In the genomic region with DNA sequence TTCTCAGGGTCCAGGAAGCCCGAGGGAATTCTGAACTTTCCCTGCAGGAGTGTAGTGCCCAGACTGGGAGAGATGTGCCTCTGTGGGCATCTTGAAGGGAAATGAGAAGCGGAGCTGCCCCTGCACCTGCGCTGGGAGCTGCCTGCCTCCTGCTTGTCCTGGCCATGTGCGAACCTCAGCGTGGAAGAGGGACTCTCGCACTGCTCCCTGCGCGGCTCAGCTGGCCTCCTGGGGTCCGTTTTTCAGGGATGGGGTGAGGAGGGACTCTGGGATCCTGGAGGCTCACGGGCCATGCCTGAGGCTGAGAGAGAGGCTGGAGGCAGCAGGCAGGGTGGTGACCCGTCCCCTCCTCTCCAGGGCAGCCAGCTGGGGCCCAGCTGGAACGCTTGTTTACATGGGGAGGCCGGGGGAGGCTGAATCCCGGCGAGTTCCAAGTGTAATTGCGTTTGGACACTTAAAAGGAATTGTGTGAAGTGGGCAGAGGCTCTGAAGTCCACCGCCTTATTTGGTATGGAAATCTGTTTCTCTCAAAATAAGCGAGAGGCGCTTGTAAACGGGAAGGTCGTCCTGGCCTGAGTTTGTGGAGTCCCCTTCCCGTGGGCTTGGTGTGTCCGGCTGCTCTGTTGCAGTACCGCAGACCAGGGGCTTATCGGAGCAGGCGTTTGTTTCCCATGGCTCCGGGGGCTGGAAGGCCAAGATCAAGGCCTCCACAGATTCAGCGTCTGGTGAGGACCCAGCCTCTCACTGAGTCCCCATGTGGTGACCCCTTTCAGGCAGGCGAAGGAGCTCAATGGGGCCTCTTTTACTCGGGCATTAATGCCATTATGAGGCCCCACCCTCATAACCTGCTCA, we compare ENCODE assay signal across 10 cellular contexts. TPM values are rescaled to one million over a fixed set of nuclear protein-coding genes. Genes with fewer than 3 reads are reported as not detected.
DNase-seq lines count a peak whose midpoint lies in the region; ATAC-seq and TF ChIP-seq lines count a peak whose summit lies in the region.
"Had no signal": no experiment of that assay in that cellular context is flagged by ENCODE, and none has a peak within 500 bp of the region (broad histone marks: within the 10 kb centered on the region; RNA-seq: fewer than 3 reads in every experiment).

No MANE protein-coding gene starts in this region.

- no peak for TF ChIP-seq CTCF in AG09309 (IDR thresholded peaks at IDR 0.05; ENCODE audit: control insufficient read depth, insufficient read depth, low read depth, low read length, missing control alignments)
- peak in 1 of 4 experiments; percentile 9 for TF ChIP-seq CTCF in gastroesophageal sphincter (IDR thresholded peaks at IDR 0.05)
- TF ChIP-seq CTCF in osteoblast (IDR thresholded peaks at IDR 0.05; ENCODE audit: extremely low read depth, low read depth, low read length), result no peak

- H3K9me3 Mint-ChIP-seq in immature natural killer cell, result peaks cover 0 to 1% (median 0%) of the 10 kb centered on the region in 6 donors
- H3K9me3 Mint-ChIP-seq: CD8-positive, alpha-beta T cell had no signal

- H3K36me3 ChIP-seq in gastroesophageal sphincter (no peaks in the 10 kb centered on the region), osteoblast (ENCODE audit: insufficient read depth, low read length) (no peaks in the 10 kb centered on the region)

- H3K4me3 Mint-ChIP-seq in immature natural killer cell, result no peak overlapping the region
- H3K4me3 Mint-ChIP-seq: CD8-positive, alpha-beta T cell had no signal

- H3K9me3 ChIP-seq in gastroesophageal sphincter, result no peaks in the 10 kb centered on the region
- H3K9me3 ChIP-seq in osteoblast (ENCODE audit: low read depth, low read length), result no peaks in the 10 kb centered on the region

- H3K27me3 Mint-ChIP-seq in immature natural killer cell (ENCODE audit: low read depth in 3 of 3), result peaks cover 2 to 8% (median 7%) of the 10 kb centered on the region in 3 donors

- peaks cover 13% of the 10 kb centered on the region for H3K79me2 ChIP-seq in osteoblast (ENCODE audit: insufficient read depth, low read length)

- DNase-seq in AG09309 (ENCODE audit: low read depth) (no peak), NCI-H524 treated with DMSO at 0.1 percent for 48 hours (lab: John Stamatoyannopoulos, UW) (peak; percentile 41), osteoblast (ENCODE audit: insufficient read length, low spot score, missing footprints) (peak; percentile 88), immature natural killer cell (no peak)
- DNase-seq in stimulated activated CD4-positive, alpha-beta T cell treated with anti-CD3 and anti-CD28 coated beads, Interleukin-2, amount 100 ng/mL, for 48 hours, result no peak
- no peak for DNase-seq in stimulated activated naive CD4-positive, alpha-beta T cell (lab: John Stamatoyannopoulos, UW)
- DNase-seq: CD8-positive, alpha-beta T cell had no signal

- no peak overlapping the region for H2AFZ ChIP-seq in osteoblast (ENCODE audit: low read length)

- no peaks in the 10 kb centered on the region for H4K20me1 ChIP-seq in osteoblast (ENCODE audit: insufficient read depth, low read length)

- no peak overlapping the region for H3K4me2 ChIP-seq in osteoblast (ENCODE audit: insufficient read depth, low read length)

- H3K4me1 Mint-ChIP-seq in immature natural killer cell, result peaks cover 0 to 1% of the 10 kb centered on the region in 2 donors

- H3K4me1 ChIP-seq in gastroesophageal sphincter (peaks cover 3 to 67% (median 25%) of the 10 kb centered on the region in 3 donors), osteoblast (ENCODE audit: insufficient read depth, low read length) (peaks cover 51% of the 10 kb centered on the region)

- ATAC-seq in gastroesophageal sphincter (peak; percentile 39), HG02571 (IDR thresholded peaks at IDR 0.05; ENCODE audit: unreplicated experiment) (no peak)
- ATAC-seq: CD8-positive, alpha-beta T cell had no signal

- WGBS in gastroesophageal sphincter (ENCODE audit: low coverage in 1 of 2), 2 donors, result 6% methylated on average over 10 of the region's 30 CpGs; no CpG with 5 or more reads in 1 of the 2 donors

- H3K27ac ChIP-seq in gastroesophageal sphincter, result peak overlapping the region; percentile 88 to 99 (median 98)
- no peak overlapping the region for H3K27ac ChIP-seq in osteoblast (ENCODE audit: low read depth, low read length)
- H3K27ac ChIP-seq: VCaP had no signal

- no peaks in the 10 kb centered on the region for H3K36me3 Mint-ChIP-seq in immature natural killer cell
- H3K36me3 Mint-ChIP-seq: CD8-positive, alpha-beta T cell had no signal

- H3K4me3 ChIP-seq in AG09309 (ENCODE audit: control insufficient read depth, low read depth, low read length) (peak overlapping the region; percentile 69; the same call in 1 of the 2 replicates), gastroesophageal sphincter (peak overlapping the region; percentile 70 to 77), osteoblast (ENCODE audit: insufficient read depth, low read length) (no peak overlapping the region)

- H3K27me3 ChIP-seq in gastroesophageal sphincter (peaks cover 3% of the 10 kb centered on the region), osteoblast (ENCODE audit: insufficient read depth, low read length) (no peaks in the 10 kb centered on the region)

- TF ChIP-seq POLR2A in gastroesophageal sphincter (IDR thresholded peaks at IDR 0.05), result peak; percentile 14 to 33

- no peak overlapping the region for H3K27ac Mint-ChIP-seq in immature natural killer cell
- H3K27ac Mint-ChIP-seq: CD8-positive, alpha-beta T cell had no signal

- peak; percentile 59 for TF ChIP-seq EP300 in gastroesophageal sphincter (IDR thresholded peaks at IDR 0.05)

RNA-seq across cellular contexts. Expression of a gene that starts 1.3 kb away (rescaled TPM):
- total RNA-seq in gastroesophageal sphincter (100 to 1,000 TPM in 3 of 4 donors, 10 to 100 TPM in 1; 88.9 to 213 (median 165) TPM), osteoblast (39.4 and 41.5 TPM in 2 replicates)
- polyA plus RNA-seq in immature natural killer cell, result not detected
- total RNA-seq: CD8-positive, alpha-beta T cell had no signal

RNA-seq across cellular contexts. Expression of a gene that starts 33.5 kb away (rescaled TPM):
- total RNA-seq in gastroesophageal sphincter (1 to 10 TPM in 2 of 4 donors, not detected in 2; 2.9 to 5.4 TPM), osteoblast (not detected in 2 replicates)
- polyA plus RNA-seq in immature natural killer cell, result not detected
- total RNA-seq: CD8-positive, alpha-beta T cell had no signal

RNA-seq across cellular contexts. Expression of a gene that starts 34.4 kb away (rescaled TPM):
- total RNA-seq in gastroesophageal sphincter (10 to 100 TPM; 16.8 to 33.8 (median 28.3) TPM), osteoblast (14.1 and 17.4 TPM in 2 replicates)
- polyA plus RNA-seq in immature natural killer cell, result 1 to 10 TPM; 4.8 to 7.0 (median 5.0) TPM

Comparison
In these comparisons a context has a peak if more than half of its experiments do, and no peak if none do; other contexts are left out.
1. DNase-seq: peak in NCI-H524 treated with DMSO at 0.1 percent for 48 hours (single experiment) and osteoblast (single experiment); none in AG09309 (single experiment), stimulated activated CD4-positive, alpha-beta T cell treated with anti-CD3 and anti-CD28 coated beads, Interleukin-2, amount 100 ng/mL, for 48 hours (0 of 2), stimulated activated naive CD4-positive, alpha-beta T cell (0 of 6) and immature natural killer cell (0 of 3).